In genomic region chr14:38592764-38593442, GRCh38 we compare ENCODE assay signal across 20 cellular contexts.
"Had no signal": no experiment of that assay in that cellular context is flagged by ENCODE, and none has a peak within 500 bp of the region (broad histone marks: within the 10 kb centered on the region; RNA-seq: fewer than 3 reads in every experiment).

No MANE protein-coding gene starts in this region.

- H3K4me3 Mint-ChIP-seq: activated CD4-positive, alpha-beta T cell treated with anti-CD3 and anti-CD28 coated beads, Interleukin-2, amount 10 ng/mL, durations not matched to agents 24 days and 14 days; activated CD8-positive, alpha-beta T cell treated with anti-CD3 and anti-CD28 coated beads for 36 hours; activated naive CD4-positive, alpha-beta T cell treated with anti-CD3 and anti-CD28 coated beads for 36 hours; activated T-cell treated with anti-CD3 and anti-CD28 coated beads, Interleukin-2, amount 50 U/mL, for 24 hours; mesothelial cell of epicardium; nephron progenitor cell had no signal

- H3K27me3 Mint-ChIP-seq: activated CD4-positive, alpha-beta T cell treated with anti-CD3 and anti-CD28 coated beads, Interleukin-2, amount 10 ng/mL, durations not matched to agents 24 days and 14 days; activated CD8-positive, alpha-beta T cell treated with anti-CD3 and anti-CD28 coated beads for 36 hours; activated T-cell treated with anti-CD3 and anti-CD28 coated beads, Interleukin-2, amount 50 U/mL, for 24 hours had no signal

- H3K36me3 Mint-ChIP-seq: mesothelial cell of epicardium had no signal

- H3K4me3 ChIP-seq: body of pancreas, dorsolateral prefrontal cortex, gastroesophageal sphincter, lower lobe of right lung, tibial nerve, uterus had no signal

- DNase-seq: activated CD4-positive, alpha-beta T cell treated with anti-CD3 and anti-CD28 coated beads, Interleukin-2, amount 10 ng/mL, durations not matched to agents 24 days and 14 days; activated CD8-positive, alpha-beta T cell treated with anti-CD3 and anti-CD28 coated beads for 36 hours; activated naive CD4-positive, alpha-beta T cell treated with anti-CD3 and anti-CD28 coated beads for 36 hours; activated T-cell treated with anti-CD3 and anti-CD28 coated beads, Interleukin-2, amount 50 U/mL, for 24 hours; body of pancreas; caudate nucleus; dorsolateral prefrontal cortex; lower lobe of right lung; nephron progenitor cell; nucleus accumbens; posterior cingulate gyrus; retina; stimulated activated CD4-positive, alpha-beta T cell treated with anti-CD3 and anti-CD28 coated beads, Interleukin-2, amount 100 ng/mL, for 24 hours; stimulated activated naive CD4-positive, alpha-beta T cell treated with Interleukin-2 at 50 U/mL for 16 hours; T-helper 1 cell; T-helper 9 cell; uterus had no signal

- H3K9me3 Mint-ChIP-seq: activated naive CD4-positive, alpha-beta T cell treated with anti-CD3 and anti-CD28 coated beads for 36 hours; activated T-cell treated with anti-CD3 and anti-CD28 coated beads, Interleukin-2, amount 50 U/mL, for 24 hours; mesothelial cell of epicardium; nephron progenitor cell had no signal

- H3K4me1 Mint-ChIP-seq: activated CD4-positive, alpha-beta T cell treated with anti-CD3 and anti-CD28 coated beads, Interleukin-2, amount 10 ng/mL, durations not matched to agents 24 days and 14 days; mesothelial cell of epicardium; nephron progenitor cell had no signal

- H3K9me3 ChIP-seq: body of pancreas, lower lobe of right lung, tibial nerve, uterus had no signal

- H3K27ac Mint-ChIP-seq: activated CD4-positive, alpha-beta T cell treated with anti-CD3 and anti-CD28 coated beads, Interleukin-2, amount 10 ng/mL, durations not matched to agents 24 days and 14 days; activated CD8-positive, alpha-beta T cell treated with anti-CD3 and anti-CD28 coated beads for 36 hours; activated naive CD4-positive, alpha-beta T cell treated with anti-CD3 and anti-CD28 coated beads for 36 hours; activated T-cell treated with anti-CD3 and anti-CD28 coated beads, Interleukin-2, amount 50 U/mL, for 24 hours; mesothelial cell of epicardium; nephron progenitor cell had no signal

- ATAC-seq: activated CD8-positive, alpha-beta T cell treated with anti-CD3 and anti-CD28 coated beads for 36 hours; body of pancreas; gastroesophageal sphincter; lower lobe of right lung had no signal

- H3K4me1 ChIP-seq: body of pancreas, gastroesophageal sphincter, lower lobe of right lung, tibial nerve, uterus had no signal

- H3K27me3 ChIP-seq: body of pancreas, dorsolateral prefrontal cortex, gastroesophageal sphincter, tibial nerve, uterus had no signal

- H3K27ac ChIP-seq: body of pancreas, dorsolateral prefrontal cortex, gastroesophageal sphincter, lower lobe of right lung, tibial nerve, uterus had no signal

- H3K36me3 ChIP-seq: gastroesophageal sphincter, lower lobe of right lung, tibial nerve, uterus had no signal
